ENCODE assay signal across 19 cellular contexts in the genomic region with DNA sequence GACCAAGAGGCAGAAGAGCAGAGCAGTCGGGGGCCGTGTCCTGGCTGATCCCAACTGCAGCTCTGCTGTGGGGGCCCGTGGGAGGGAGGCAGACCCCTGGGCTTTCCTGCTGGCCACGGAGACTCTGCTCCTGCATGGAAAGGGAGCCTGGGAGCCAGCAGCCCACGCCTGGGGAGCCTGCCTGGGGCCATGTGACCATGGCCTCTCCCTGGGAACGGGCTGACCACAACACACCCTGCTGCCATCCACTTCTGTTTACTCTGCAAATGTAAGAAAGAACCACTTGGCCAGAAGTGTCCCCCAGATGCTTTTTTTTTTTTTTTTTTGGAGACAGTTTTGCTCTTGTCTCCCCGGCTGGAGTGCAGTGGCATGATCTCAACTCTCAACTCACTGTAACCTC. TPM values are rescaled to one million over a fixed set of nuclear protein-coding genes. Genes with fewer than 3 reads are reported as not detected.
A peak's percentile ranks its signal among the peaks of the same experiment; 100 is the strongest.
DNase-seq lines count a peak whose midpoint lies in the region; ATAC-seq and TF ChIP-seq lines count a peak whose summit lies in the region.
"Had no signal": no experiment of that assay in that cellular context is flagged by ENCODE, and none has a peak within 500 bp of the region (broad histone marks: within the 10 kb centered on the region; RNA-seq: fewer than 3 reads in every experiment).

No MANE protein-coding gene starts in this region.

- H3K36me3 ChIP-seq in HEK293 (ENCODE audit: control insufficient read depth in 2 of 2, insufficient read depth in 1 of 2, low read length in 2 of 2) (peaks cover 0 to 64% of the 10 kb centered on the region in 2 experiments; a peak in 2 of 3 replicates), SK-N-MC (ENCODE audit: insufficient read depth, low read length) (peaks cover 52% of the 10 kb centered on the region), upper lobe of right lung (no peaks in the 10 kb centered on the region)

- POLR2A ChIA-PET in HEK293 (lab: Yijun Ruan, JAX) = interaction anchor here (1.0 kb wide), 1 partner anchor 11 kb away, joined by 4 read pairs; no protein-coding TSS in a partner anchor
- POLR2A ChIA-PET in activated CD8-positive, alpha-beta T cell treated with anti-CD3 and anti-CD28 coated beads, Interleukin-2, amount 10 ng/mL, durations not matched to agents 7 days and 5 days (lab: Charles Lee) = interaction anchor here (0.6 to 1.7 kb wide), 3 partner anchors 10 to 28 kb away, joined by 3 to 4 read pairs (median 3); a partner anchor contains a TSS

- H3K36me3 Mint-ChIP-seq in activated CD8-positive, alpha-beta T cell treated with anti-CD3 and anti-CD28 coated beads, Interleukin-2, amount 10 ng/mL, durations not matched to agents 7 days and 5 days (ENCODE audit: low read depth) = peaks cover 55% of the 10 kb centered on the region

- H3K27ac ChIP-seq in HEK293 (ENCODE audit: extremely low read depth, low read depth, low read length) (no peak overlapping the region), SK-N-MC (peak overlapping the region; percentile 45; the same call in 1 of the 2 replicates), upper lobe of right lung (no peak overlapping the region)
- H3K27ac ChIP-seq: Peyer's patch had no signal

- ATAC-seq in upper lobe of right lung = peak; percentile 17
- no peak for ATAC-seq in activated CD8-positive, alpha-beta T cell treated with anti-CD3 and anti-CD28 coated beads, Interleukin-2, amount 10 ng/mL, durations not matched to agents 7 days and 5 days
- ATAC-seq: CD8-positive, alpha-beta T cell had no signal

- H3K9me3 ChIP-seq in HEK293 (ENCODE audit: control insufficient read depth, insufficient read depth, low read depth, low read length) = no peaks in the 10 kb centered on the region
- H3K9me3 ChIP-seq in SK-N-MC (ENCODE audit: low read depth, low read length) = no peaks in the 10 kb centered on the region
- no peaks in the 10 kb centered on the region for H3K9me3 ChIP-seq in upper lobe of right lung
- H3K9me3 ChIP-seq: BE2C, Peyer's patch had no signal

- H3K4me1 Mint-ChIP-seq in activated CD8-positive, alpha-beta T cell treated with anti-CD3 and anti-CD28 coated beads, Interleukin-2, amount 10 ng/mL, durations not matched to agents 7 days and 5 days (ENCODE audit: low read depth) = peaks cover 16% of the 10 kb centered on the region

- CTCF ChIA-PET in HEK293 (lab: Yijun Ruan, JAX) = interaction anchor here (0.7 to 2.0 kb wide), 3 partner anchors 43 to 118 kb away, joined by 3 to 10 read pairs (median 6); a partner anchor contains a TSS
- CTCF ChIA-PET in activated CD8-positive, alpha-beta T cell treated with anti-CD3 and anti-CD28 coated beads, Interleukin-2, amount 10 ng/mL, durations not matched to agents 7 days and 5 days (lab: Charles Lee) = no interaction called here

- H3K27me3 ChIP-seq in upper lobe of right lung = no peaks in the 10 kb centered on the region
- H3K27me3 ChIP-seq: BE2C, Peyer's patch had no signal

- H3K9me3 Mint-ChIP-seq in activated CD8-positive, alpha-beta T cell treated with anti-CD3 and anti-CD28 coated beads, Interleukin-2, amount 10 ng/mL, durations not matched to agents 7 days and 5 days (ENCODE audit: insufficient read depth) = no peaks in the 10 kb centered on the region
- H3K9me3 Mint-ChIP-seq: CD8-positive, alpha-beta T cell had no signal

- H3K4me1 ChIP-seq in HEK293 (ENCODE audit: control insufficient read depth, insufficient read depth, low read length) (peaks cover 15% of the 10 kb centered on the region), upper lobe of right lung (peaks cover 11% of the 10 kb centered on the region)
- H3K4me1 ChIP-seq: BE2C had no signal

- H3K27me3 Mint-ChIP-seq in activated CD8-positive, alpha-beta T cell treated with anti-CD3 and anti-CD28 coated beads, Interleukin-2, amount 10 ng/mL, durations not matched to agents 7 days and 5 days (ENCODE audit: low read depth) = no peaks in the 10 kb centered on the region

- no peak overlapping the region for H3K4me3 Mint-ChIP-seq in activated CD8-positive, alpha-beta T cell treated with anti-CD3 and anti-CD28 coated beads, Interleukin-2, amount 10 ng/mL, durations not matched to agents 7 days and 5 days

- DNase-seq in SK-N-MC (ENCODE audit: low read depth, low spot score) (no peak), epidermal melanocyte (ENCODE audit: insufficient read length, low spot score) (peak; percentile 6), upper lobe of right lung (no peak), AG08395 (ENCODE audit: low spot score) (no peak), NCI-H526 (lab: John Stamatoyannopoulos, UW) (no peak)
- no peak for DNase-seq in activated CD8-positive, alpha-beta T cell treated with anti-CD3 and anti-CD28 coated beads, Interleukin-2, amount 10 ng/mL, durations not matched to agents 7 days and 5 days
- DNase-seq: BE2C; H7; KBM-7; NCI-H1048; NCI-H2227 treated with DMSO at 0.1 percent for 48 hours; NCI-H69; NK-92 treated with Interleukin-12 subunit alpha and Interleukin-12 subunit beta, amount 100 ng/mL, for 24 hours; Peyer's patch; SIG-M5 had no signal

- H3K4me3 ChIP-seq in HEK293 (ENCODE audit: low read depth, low read length) = no peak overlapping the region
- no peak overlapping the region for H3K4me3 ChIP-seq in SK-N-MC
- no peak overlapping the region for H3K4me3 ChIP-seq in upper lobe of right lung
- H3K4me3 ChIP-seq: Peyer's patch had no signal

- H3K27ac Mint-ChIP-seq in activated CD8-positive, alpha-beta T cell treated with anti-CD3 and anti-CD28 coated beads, Interleukin-2, amount 10 ng/mL, durations not matched to agents 7 days and 5 days = no peak overlapping the region
- H3K27ac Mint-ChIP-seq: CD8-positive, alpha-beta T cell had no signal

- intact Hi-C loops in upper lobe of right lung (cut with DNase I) = no loop called here

- H3K9ac ChIP-seq in SK-N-MC (ENCODE audit: insufficient read length) = no peak overlapping the region

- TF ChIP-seq CTCF in HEK293 (tag by site-specific recombination; IDR thresholded peaks at IDR 0.05) (no peak), upper lobe of right lung (IDR thresholded peaks at IDR 0.05) (no peak)

TF ChIP-seq in HEK293, 187 proteins besides CTCF, POLR2A, EP300 and RAD21 (continues in another document):
- peak; percentile 66 for TF ChIP-seq GLIS1 (tag by site-specific recombination; IDR thresholded peaks at IDR 0.05)
- no peak for TF ChIP-seq ZBTB1 (tag by site-specific recombination; IDR thresholded peaks at IDR 0.05)
- TF ChIP-seq, protein P1, sequence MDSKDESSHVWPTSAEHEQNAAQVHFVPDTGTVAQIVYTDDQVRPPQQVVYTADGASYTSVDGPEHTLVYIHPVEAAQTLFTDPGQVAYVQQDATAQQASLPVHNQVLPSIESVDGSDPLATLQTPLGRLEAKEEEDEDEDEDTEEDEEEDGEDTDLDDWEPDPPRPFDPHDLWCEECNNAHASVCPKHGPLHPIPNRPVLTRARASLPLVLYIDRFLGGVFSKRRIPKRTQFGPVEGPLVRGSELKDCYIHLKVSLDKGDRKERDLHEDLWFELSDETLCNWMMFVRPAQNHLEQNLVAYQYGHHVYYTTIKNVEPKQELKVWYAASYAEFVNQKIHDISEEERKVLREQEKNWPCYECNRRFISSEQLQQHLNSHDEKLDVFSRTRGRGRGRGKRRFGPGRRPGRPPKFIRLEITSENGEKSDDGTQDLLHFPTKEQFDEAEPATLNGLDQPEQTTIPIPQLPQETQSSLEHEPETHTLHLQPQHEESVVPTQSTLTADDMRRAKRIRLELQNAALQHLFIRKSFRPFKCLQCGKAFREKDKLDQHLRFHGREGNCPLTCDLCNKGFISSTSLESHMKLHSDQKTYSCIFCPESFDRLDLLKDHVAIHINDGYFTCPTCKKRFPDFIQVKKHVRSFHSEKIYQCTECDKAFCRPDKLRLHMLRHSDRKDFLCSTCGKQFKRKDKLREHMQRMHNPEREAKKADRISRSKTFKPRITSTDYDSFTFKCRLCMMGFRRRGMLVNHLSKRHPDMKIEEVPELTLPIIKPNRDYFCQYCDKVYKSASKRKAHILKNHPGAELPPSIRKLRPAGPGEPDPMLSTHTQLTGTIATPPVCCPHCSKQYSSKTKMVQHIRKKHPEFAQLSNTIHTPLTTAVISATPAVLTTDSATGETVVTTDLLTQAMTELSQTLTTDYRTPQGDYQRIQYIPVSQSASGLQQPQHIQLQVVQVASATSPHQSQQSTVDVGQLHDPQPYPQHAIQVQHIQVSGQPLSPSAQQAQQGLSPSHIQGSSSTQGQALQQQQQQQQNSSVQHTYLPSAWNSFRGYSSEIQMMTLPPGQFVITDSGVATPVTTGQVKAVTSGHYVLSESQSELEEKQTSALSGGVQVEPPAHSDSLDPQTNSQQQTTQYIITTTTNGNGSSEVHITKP (tag by site-specific recombination; IDR thresholded peaks at IDR 0.05) = peak; percentile 70
- peak; percentile 85 for TF ChIP-seq ZIC2 (tag by site-specific recombination; IDR thresholded peaks at IDR 0.05)
- no peak for TF ChIP-seq ZNF114 (tag by site-specific recombination; IDR thresholded peaks at IDR 0.05)

RNA-seq across cellular contexts. Expression of a gene that starts 2.0 kb away (rescaled TPM):
- not detected for total RNA-seq in upper lobe of right lung
- total RNA-seq in activated CD8-positive, alpha-beta T cell treated with anti-CD3 and anti-CD28 coated beads, Interleukin-2, amount 10 ng/mL, durations not matched to agents 7 days and 5 days = 10 to 100 TPM; 21.6 to 32.9 TPM

RNA-seq across cellular contexts. Expression of a gene that starts 13.2 kb away (rescaled TPM):
- not detected for total RNA-seq in upper lobe of right lung
- under 1 TPM in 1 of 2 experiments, not detected in 1; 0.10 TPM for total RNA-seq in activated CD8-positive, alpha-beta T cell treated with anti-CD3 and anti-CD28 coated beads, Interleukin-2, amount 10 ng/mL, durations not matched to agents 7 days and 5 days
- total RNA-seq: CD8-positive, alpha-beta T cell; Daoy; HT1080; Peyer's patch had no signal

RNA-seq across cellular contexts. Expression of a gene that starts 17.0 kb away (rescaled TPM):
- total RNA-seq in upper lobe of right lung = 43.7 TPM
- total RNA-seq in activated CD8-positive, alpha-beta T cell treated with anti-CD3 and anti-CD28 coated beads, Interleukin-2, amount 10 ng/mL, durations not matched to agents 7 days and 5 days = 10 to 100 TPM; 21.1 to 22.4 TPM

RNA-seq across cellular contexts. Expression of a gene that starts 28.7 kb away (rescaled TPM):
- total RNA-seq in upper lobe of right lung = 3.6 TPM
- 100 to 1,000 TPM; 105 to 110 TPM for total RNA-seq in activated CD8-positive, alpha-beta T cell treated with anti-CD3 and anti-CD28 coated beads, Interleukin-2, amount 10 ng/mL, durations not matched to agents 7 days and 5 days

RNA-seq across cellular contexts. Expression of a gene that starts 55.8 kb away (rescaled TPM):
- 298 TPM for total RNA-seq in upper lobe of right lung
- 100 to 1,000 TPM; 105 to 110 TPM for total RNA-seq in activated CD8-positive, alpha-beta T cell treated with anti-CD3 and anti-CD28 coated beads, Interleukin-2, amount 10 ng/mL, durations not matched to agents 7 days and 5 days

Comparison
In these comparisons a context has a peak if more than half of its experiments do, and no peak if none do; other contexts are left out.
1. RNA of a gene that starts 2.0 kb away (total RNA-seq): 21.6 to 32.9 TPM in activated CD8-positive, alpha-beta T cell treated with anti-CD3 and anti-CD28 coated beads, Interleukin-2, amount 10 ng/mL, durations not matched to agents 7 days and 5 days; not detected in upper lobe of right lung (single experiment); every median in the first group is over 10 times any median in the second.